In genomic region chr4:98662619-98663225, GRCh38 we compare ENCODE assay signal across 8 cellular contexts.
DNase-seq lines count a peak whose midpoint lies in the region; ATAC-seq lines count a peak whose summit lies in the region.

No MANE protein-coding gene starts in this region.

- H3K27ac ChIP-seq in caudate nucleus (ENCODE audit: low read depth, low read length) = no peak overlapping the region

- DNase-seq in stimulated activated CD8-positive, alpha-beta memory T cell treated with anti-CD3 and anti-CD28 coated beads, Interleukin-7, amount 100 ng/mL, for 24 hours (ENCODE audit: low read depth) = peak; percentile 3
- DNase-seq in midbrain (lab: John Stamatoyannopoulos, UW) (no peak), caudate nucleus (lab: John Stamatoyannopoulos, UW) (no peak), T1000 (lab: John Stamatoyannopoulos, UW) (no peak)

- peak overlapping the region; percentile 98 for H3K27ac Mint-ChIP-seq in T-helper 1 cell treated with Interleukin-12 subunit alpha and Interleukin-12 subunit beta and Interleukin-4 antibody, amounts not matched to agents 30 μg/mL and 1 μg/mL, for 36 hours
- peak overlapping the region; percentile 6 for H3K27ac Mint-ChIP-seq in dendritic cell treated with granulocyte-macrophage colony-stimulating factor and Interleukin-4, amounts not matched to agents 40 ng/mL and 50 ng/mL, for 4 days

- peak; percentile 12 for ATAC-seq in HG02642 (IDR thresholded peaks at IDR 0.05; ENCODE audit: poor library complexity, unreplicated experiment)
- ATAC-seq in GM18867 (IDR thresholded peaks at IDR 0.05; ENCODE audit: unreplicated experiment) = no peak

- H3K4me3 Mint-ChIP-seq in T-helper 1 cell treated with Interleukin-12 subunit alpha and Interleukin-12 subunit beta and Interleukin-4 antibody, amounts not matched to agents 30 μg/mL and 1 μg/mL, for 36 hours = peak overlapping the region; percentile 41
- H3K4me3 Mint-ChIP-seq in dendritic cell treated with granulocyte-macrophage colony-stimulating factor and Interleukin-4, amounts not matched to agents 40 ng/mL and 50 ng/mL, for 4 days = no peak overlapping the region

- H3K36me3 Mint-ChIP-seq in T-helper 1 cell treated with Interleukin-12 subunit alpha and Interleukin-12 subunit beta and Interleukin-4 antibody, amounts not matched to agents 30 μg/mL and 1 μg/mL, for 36 hours (ENCODE audit: low read depth) = peaks cover 9% of the 10 kb centered on the region
- H3K36me3 Mint-ChIP-seq in dendritic cell treated with granulocyte-macrophage colony-stimulating factor and Interleukin-4, amounts not matched to agents 40 ng/mL and 50 ng/mL, for 4 days (ENCODE audit: low read depth) = no peaks in the 10 kb centered on the region

- peaks cover 9% of the 10 kb centered on the region for H3K9me3 Mint-ChIP-seq in T-helper 1 cell treated with Interleukin-12 subunit alpha and Interleukin-12 subunit beta and Interleukin-4 antibody, amounts not matched to agents 30 μg/mL and 1 μg/mL, for 36 hours
- H3K9me3 Mint-ChIP-seq in dendritic cell treated with granulocyte-macrophage colony-stimulating factor and Interleukin-4, amounts not matched to agents 40 ng/mL and 50 ng/mL, for 4 days = no peaks in the 10 kb centered on the region

- H3K27me3 Mint-ChIP-seq in T-helper 1 cell treated with Interleukin-12 subunit alpha and Interleukin-12 subunit beta and Interleukin-4 antibody, amounts not matched to agents 30 μg/mL and 1 μg/mL, for 36 hours (ENCODE audit: low read depth) = no peaks in the 10 kb centered on the region
- H3K27me3 Mint-ChIP-seq in dendritic cell treated with granulocyte-macrophage colony-stimulating factor and Interleukin-4, amounts not matched to agents 40 ng/mL and 50 ng/mL, for 4 days = peaks cover 33% of the 10 kb centered on the region

- peaks cover 50% of the 10 kb centered on the region for H3K4me1 Mint-ChIP-seq in T-helper 1 cell treated with Interleukin-12 subunit alpha and Interleukin-12 subunit beta and Interleukin-4 antibody, amounts not matched to agents 30 μg/mL and 1 μg/mL, for 36 hours (ENCODE audit: low read depth)
- H3K4me1 Mint-ChIP-seq in dendritic cell treated with granulocyte-macrophage colony-stimulating factor and Interleukin-4, amounts not matched to agents 40 ng/mL and 50 ng/mL, for 4 days (ENCODE audit: low read depth) = peaks cover 32% of the 10 kb centered on the region

- intact Hi-C loops in dendritic cell treated with granulocyte-macrophage colony-stimulating factor and Interleukin-4, amounts not matched to agents 40 ng/mL and 50 ng/mL, for 4 days (cut with micrococcal nuclease) = loop anchor here (10.0 kb wide), 1 partner anchor 398 kb away; the partner anchor contains the start of gene RAP1GDS1
